In the genomic region with DNA sequence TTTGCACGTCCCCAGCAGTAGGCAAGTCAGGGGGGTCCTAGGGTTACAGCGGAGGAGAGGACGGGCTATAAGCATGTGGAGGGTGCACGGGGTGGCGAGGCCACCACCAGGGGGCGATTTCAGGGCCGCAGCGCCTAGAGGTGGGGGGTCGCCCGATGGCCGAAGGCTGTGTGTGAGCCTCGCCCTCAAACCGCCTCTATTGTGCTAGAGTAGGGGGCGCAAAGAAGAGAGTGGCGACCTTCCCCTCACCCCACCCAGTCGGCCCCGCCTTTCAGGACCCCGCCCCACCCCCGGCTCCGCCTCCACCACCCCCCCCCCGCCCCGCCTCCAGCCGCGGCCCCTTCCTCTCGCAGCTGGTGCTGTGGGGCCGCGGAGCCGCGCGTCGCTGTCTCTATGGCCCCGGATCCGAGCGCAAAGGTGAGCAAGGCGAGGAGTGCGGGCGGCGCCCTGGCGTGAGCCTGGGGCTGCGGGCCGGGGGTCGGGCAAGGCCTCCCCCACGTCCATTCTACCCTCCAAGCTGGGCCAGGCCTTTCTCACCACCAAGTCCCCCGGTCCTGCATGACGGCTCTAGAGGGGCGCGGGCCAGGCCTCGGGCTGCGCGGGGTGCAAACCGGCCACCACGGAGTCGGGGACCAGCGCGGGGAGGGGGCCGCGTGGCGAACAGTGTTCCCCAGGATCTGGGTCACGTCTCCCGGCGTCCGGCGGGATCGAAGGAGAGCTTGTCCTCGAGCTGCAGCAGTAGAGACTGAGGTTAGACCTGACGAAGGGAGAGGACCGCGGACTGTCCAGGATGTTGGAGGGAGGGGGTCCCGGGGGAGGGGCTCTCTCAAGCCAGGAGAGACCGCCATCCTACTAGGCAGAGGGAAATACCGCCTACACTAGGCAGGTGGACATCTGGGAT, we compare ENCODE assay signal across 8 cellular contexts. TPM values are rescaled to one million over a fixed set of nuclear protein-coding genes. Genes with fewer than 3 reads are reported as not detected.
DNase-seq lines count a peak whose midpoint lies in the region; ATAC-seq and TF ChIP-seq lines count a peak whose summit lies in the region.

A gene with protein sequence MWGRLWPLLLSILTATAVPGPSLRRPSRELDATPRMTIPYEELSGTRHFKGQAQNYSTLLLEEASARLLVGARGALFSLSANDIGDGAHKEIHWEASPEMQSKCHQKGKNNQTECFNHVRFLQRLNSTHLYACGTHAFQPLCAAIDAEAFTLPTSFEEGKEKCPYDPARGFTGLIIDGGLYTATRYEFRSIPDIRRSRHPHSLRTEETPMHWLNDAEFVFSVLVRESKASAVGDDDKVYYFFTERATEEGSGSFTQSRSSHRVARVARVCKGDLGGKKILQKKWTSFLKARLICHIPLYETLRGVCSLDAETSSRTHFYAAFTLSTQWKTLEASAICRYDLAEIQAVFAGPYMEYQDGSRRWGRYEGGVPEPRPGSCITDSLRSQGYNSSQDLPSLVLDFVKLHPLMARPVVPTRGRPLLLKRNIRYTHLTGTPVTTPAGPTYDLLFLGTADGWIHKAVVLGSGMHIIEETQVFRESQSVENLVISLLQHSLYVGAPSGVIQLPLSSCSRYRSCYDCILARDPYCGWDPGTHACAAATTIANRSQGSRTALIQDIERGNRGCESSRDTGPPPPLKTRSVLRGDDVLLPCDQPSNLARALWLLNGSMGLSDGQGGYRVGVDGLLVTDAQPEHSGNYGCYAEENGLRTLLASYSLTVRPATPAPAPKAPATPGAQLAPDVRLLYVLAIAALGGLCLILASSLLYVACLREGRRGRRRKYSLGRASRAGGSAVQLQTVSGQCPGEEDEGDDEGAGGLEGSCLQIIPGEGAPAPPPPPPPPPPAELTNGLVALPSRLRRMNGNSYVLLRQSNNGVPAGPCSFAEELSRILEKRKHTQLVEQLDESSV (plus strand): TSS at position 330 of the 901 bp plus-strand sequence. CDS start 3,409 bp downstream, outside the sequence.

- WGBS in spleen, 5 donors, result 2 to 6% (median 3%) methylated on average over 33 to 70 of the region's 71 CpGs

- H4K20me1 ChIP-seq in DND-41 (ENCODE audit: insufficient read depth, low read length), result no peaks in the 10 kb centered on the region

- peak within 1 kb of the TSS; percentile 78 to 85 (median 82) for H3K4me3 Mint-ChIP-seq in brain

- peaks cover 4% of the 10 kb centered on the region for H3K36me3 Mint-ChIP-seq in brain

- no peak within 1 kb of the TSS for H3K4me2 ChIP-seq in DND-41 (ENCODE audit: insufficient read depth, low read length)

- H3K27ac ChIP-seq in DND-41 (ENCODE audit: low read length) (no peak within 1 kb of the TSS), spleen (no peak within 1 kb of the TSS)

- intact Hi-C loops in spleen (cut with DNase I; ENCODE audit: low total_unique reads), result no loop called here

- TF ChIP-seq CTCF in DND-41 (IDR thresholded peaks at IDR 0.05; ENCODE audit: borderline replicate concordance, extremely low read depth, low read length, poor library complexity, severe bottlenecking) (peak; percentile 60), HFF-Myc (IDR thresholded peaks at IDR 0.05; ENCODE audit: low read depth, low read length, missing control alignments) (peak; percentile 69), brain (conservative IDR thresholded peaks at IDR 0.05) (peak; percentile 70 to 83), spleen (IDR thresholded peaks at IDR 0.05 in 8 of 11, conservative IDR thresholded peaks at IDR 0.05 in 3 of 11) (peak; percentile 2 to 81 (median 61))

- no peaks in the 10 kb centered on the region for H3K79me2 ChIP-seq in DND-41 (ENCODE audit: insufficient read depth, low read length)

- H3K27me3 ChIP-seq in DND-41 (ENCODE audit: insufficient read depth, low read length, poor library complexity) (no peaks in the 10 kb centered on the region), spleen (replicated peaks in 1 of 7) (peaks cover 0 to 16% (median 0%) of the 10 kb centered on the region in 7 donors)

- H3K36me3 ChIP-seq in DND-41 (ENCODE audit: insufficient read depth, low read length) (peaks cover 12% of the 10 kb centered on the region; the same call in 1 of the 2 replicates), spleen (peaks cover 0 to 28% (median 9%) of the 10 kb centered on the region in 6 donors)

- no peak within 1 kb of the TSS for H2AFZ ChIP-seq in DND-41 (ENCODE audit: low read depth, low read length)

- H3K4me1 ChIP-seq in DND-41 (ENCODE audit: insufficient read depth, low read length) (no peaks in the 10 kb centered on the region), spleen (peaks cover 6 to 26% (median 16%) of the 10 kb centered on the region in 6 donors)

- H3K4me3 ChIP-seq in DND-41 (ENCODE audit: low read depth in 1 of 2, low read length in 2 of 2), result no peak within 1 kb of the TSS
- peak within 1 kb of the TSS; percentile 56 for H3K4me3 ChIP-seq in HFF-Myc (replicated peaks; ENCODE audit: low read depth, low read length)
- peak within 1 kb of the TSS; percentile 33 to 77 (median 46) for H3K4me3 ChIP-seq in spleen

- H3K27ac Mint-ChIP-seq in brain, result peak within 1 kb of the TSS; percentile 46 to 97 (median 73)

- H3K4me1 Mint-ChIP-seq in brain, result peaks cover 28% of the 10 kb centered on the region

- ATAC-seq in DND-41 (ENCODE audit: insufficient read depth, low read depth) (peak; percentile 67), SK-N-SH treated with all-trans-retinoic acid at 6 μM for 48 hours (peak; percentile 91), HG02884 (IDR thresholded peaks at IDR 0.05; ENCODE audit: unreplicated experiment) (no peak)

- DNase-seq in DND-41 (peak; percentile 13), HFF-Myc (ENCODE audit: extremely low read depth, low read depth) (no peak), iPS-NIHi7 (ENCODE audit: extremely low spot score) (peak; percentile 89), spleen (peak; percentile 84), cerebellar nuclear complex (lab: John Stamatoyannopoulos, UW) (no peak)

- TF ChIP-seq POLR2A in spleen (IDR thresholded peaks at IDR 0.05), result no peak

- H3K9ac ChIP-seq in DND-41 (ENCODE audit: low read depth, low read length), result no peak within 1 kb of the TSS

- no peaks in the 10 kb centered on the region for H3K9me3 ChIP-seq in DND-41 (ENCODE audit: insufficient read depth, low read length, severe bottlenecking)
- H3K9me3 ChIP-seq in spleen, result no peaks in the 10 kb centered on the region

- H3K27me3 Mint-ChIP-seq in brain, result peaks cover 8% of the 10 kb centered on the region

- H3K9me3 Mint-ChIP-seq in brain, result no peaks in the 10 kb centered on the region

TF ChIP-seq in SK-N-SH treated with all-trans-retinoic acid at 6 μM for 48 hours, 23 proteins besides CTCF, POLR2A, EP300 and RAD21:
- TF ChIP-seq ZC3H10 (CRISPR knock-in tag; IDR thresholded peaks at IDR 0.05), result no peak
- no peak for TF ChIP-seq PPARA (CRISPR knock-in tag; IDR thresholded peaks at IDR 0.05; ENCODE audit: borderline replicate concordance)
- TF ChIP-seq RARB (CRISPR knock-in tag; IDR thresholded peaks at IDR 0.05), result no peak
- TF ChIP-seq, protein P1, sequence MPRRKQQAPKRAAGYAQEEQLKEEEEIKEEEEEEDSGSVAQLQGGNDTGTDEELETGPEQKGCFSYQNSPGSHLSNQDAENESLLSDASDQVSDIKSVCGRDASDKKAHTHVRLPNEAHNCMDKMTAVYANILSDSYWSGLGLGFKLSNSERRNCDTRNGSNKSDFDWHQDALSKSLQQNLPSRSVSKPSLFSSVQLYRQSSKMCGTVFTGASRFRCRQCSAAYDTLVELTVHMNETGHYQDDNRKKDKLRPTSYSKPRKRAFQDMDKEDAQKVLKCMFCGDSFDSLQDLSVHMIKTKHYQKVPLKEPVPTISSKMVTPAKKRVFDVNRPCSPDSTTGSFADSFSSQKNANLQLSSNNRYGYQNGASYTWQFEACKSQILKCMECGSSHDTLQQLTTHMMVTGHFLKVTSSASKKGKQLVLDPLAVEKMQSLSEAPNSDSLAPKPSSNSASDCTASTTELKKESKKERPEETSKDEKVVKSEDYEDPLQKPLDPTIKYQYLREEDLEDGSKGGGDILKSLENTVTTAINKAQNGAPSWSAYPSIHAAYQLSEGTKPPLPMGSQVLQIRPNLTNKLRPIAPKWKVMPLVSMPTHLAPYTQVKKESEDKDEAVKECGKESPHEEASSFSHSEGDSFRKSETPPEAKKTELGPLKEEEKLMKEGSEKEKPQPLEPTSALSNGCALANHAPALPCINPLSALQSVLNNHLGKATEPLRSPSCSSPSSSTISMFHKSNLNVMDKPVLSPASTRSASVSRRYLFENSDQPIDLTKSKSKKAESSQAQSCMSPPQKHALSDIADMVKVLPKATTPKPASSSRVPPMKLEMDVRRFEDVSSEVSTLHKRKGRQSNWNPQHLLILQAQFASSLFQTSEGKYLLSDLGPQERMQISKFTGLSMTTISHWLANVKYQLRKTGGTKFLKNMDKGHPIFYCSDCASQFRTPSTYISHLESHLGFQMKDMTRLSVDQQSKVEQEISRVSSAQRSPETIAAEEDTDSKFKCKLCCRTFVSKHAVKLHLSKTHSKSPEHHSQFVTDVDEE (CRISPR knock-in tag; IDR thresholded peaks at IDR 0.05), result no peak
- TF ChIP-seq TOX (CRISPR knock-in tag; IDR thresholded peaks at IDR 0.05; ENCODE audit: borderline replicate concordance), result no peak
- TF ChIP-seq BACH2 (CRISPR knock-in tag; IDR thresholded peaks at IDR 0.05; ENCODE audit: borderline replicate concordance), result no peak
- no peak for TF ChIP-seq SNAI2 (CRISPR knock-in tag; IDR thresholded peaks at IDR 0.05)
- TF ChIP-seq, protein P2, sequence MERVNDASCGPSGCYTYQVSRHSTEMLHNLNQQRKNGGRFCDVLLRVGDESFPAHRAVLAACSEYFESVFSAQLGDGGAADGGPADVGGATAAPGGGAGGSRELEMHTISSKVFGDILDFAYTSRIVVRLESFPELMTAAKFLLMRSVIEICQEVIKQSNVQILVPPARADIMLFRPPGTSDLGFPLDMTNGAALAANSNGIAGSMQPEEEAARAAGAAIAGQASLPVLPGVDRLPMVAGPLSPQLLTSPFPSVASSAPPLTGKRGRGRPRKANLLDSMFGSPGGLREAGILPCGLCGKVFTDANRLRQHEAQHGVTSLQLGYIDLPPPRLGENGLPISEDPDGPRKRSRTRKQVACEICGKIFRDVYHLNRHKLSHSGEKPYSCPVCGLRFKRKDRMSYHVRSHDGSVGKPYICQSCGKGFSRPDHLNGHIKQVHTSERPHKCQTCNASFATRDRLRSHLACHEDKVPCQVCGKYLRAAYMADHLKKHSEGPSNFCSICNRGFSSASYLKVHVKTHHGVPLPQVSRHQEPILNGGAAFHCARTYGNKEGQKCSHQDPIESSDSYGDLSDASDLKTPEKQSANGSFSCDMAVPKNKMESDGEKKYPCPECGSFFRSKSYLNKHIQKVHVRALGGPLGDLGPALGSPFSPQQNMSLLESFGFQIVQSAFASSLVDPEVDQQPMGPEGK (CRISPR knock-in tag; IDR thresholded peaks at IDR 0.05; ENCODE audit: borderline replicate concordance), result no peak

RNA-seq across cellular contexts. Expression of the gene that starts here (rescaled TPM):
- 8.4 TPM for polyA plus RNA-seq in brain (ENCODE audit: insufficient read depth, low read depth, low replicate concordance)
- 1 to 10 TPM in 5 of 7 donors, under 1 TPM in 2; 0.46 to 2.8 (median 1.1) TPM for total RNA-seq in spleen
- polyA plus RNA-seq in spleen, result under 1 TPM; 0.52 to 0.83 (median 0.74) TPM

Comparison
In these comparisons a context has a peak if more than half of its experiments do, and no peak if none do; other contexts are left out.
1. DNase-seq: peak in DND-41 (single experiment), iPS-NIHi7 (single experiment) and spleen (single experiment); none in HFF-Myc (single experiment) and cerebellar nuclear complex (0 of 2).
2. H3K4me3 ChIP-seq: peak in HFF-Myc (single experiment) and spleen (8 of 8); none in DND-41 (0 of 2).
3. Peak in every context shown above with its lines, with median percentiles within 50 percentile points of each other: CTCF ChIP-seq.